Comparison of ENCODE assay signal across 1 cellular context in the genomic region with DNA sequence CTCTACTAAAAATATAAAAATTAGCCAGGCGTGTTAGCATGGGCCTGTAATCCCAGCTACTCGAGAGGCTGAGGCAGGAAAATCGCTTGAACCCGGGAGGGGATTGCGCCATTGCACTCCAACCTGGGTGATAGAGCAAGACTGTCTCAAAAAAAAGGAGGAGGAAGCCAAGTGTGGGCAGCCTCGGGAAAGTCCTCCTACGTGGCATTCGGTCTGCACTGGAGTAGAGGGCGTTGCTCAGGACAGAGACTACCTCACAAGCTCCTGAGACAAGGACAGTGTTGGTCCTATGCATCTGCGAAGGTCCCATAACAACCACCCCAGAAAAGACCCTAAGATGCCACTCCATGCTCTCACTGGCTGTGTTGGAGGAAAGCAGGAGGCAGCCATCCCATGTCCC.
TF ChIP-seq lines count a peak whose summit lies in the region.

No MANE protein-coding gene starts in this region.

TF ChIP-seq in GM23338, 12 proteins besides CTCF, POLR2A, EP300 and RAD21:
- TF ChIP-seq EZH2phosphoT487 (IDR thresholded peaks at IDR 0.05; ENCODE audit: unreplicated experiment) (no peak), POLR2AphosphoS5 (IDR thresholded peaks at IDR 0.05; ENCODE audit: low read depth) (no peak), CREB1 (CRISPR knock-in tag; IDR thresholded peaks at IDR 0.05; ENCODE audit: low read depth) (no peak), JUNB (IDR thresholded peaks at IDR 0.05; ENCODE audit: unreplicated experiment) (no peak), EZH2 (IDR thresholded peaks at IDR 0.05; ENCODE audit: low read depth, unreplicated experiment) (no peak), NANOG (IDR thresholded peaks at IDR 0.05; ENCODE audit: borderline replicate concordance) (no peak), ZNF331 (CRISPR knock-in tag; IDR thresholded peaks at IDR 0.05; ENCODE audit: low read depth) (no peak), STAT1 (IDR thresholded peaks at IDR 0.05; ENCODE audit: unreplicated experiment) (no peak), ZNF114 (CRISPR knock-in tag; IDR thresholded peaks at IDR 0.05) (no peak)
- TF ChIP-seq, protein P1, sequence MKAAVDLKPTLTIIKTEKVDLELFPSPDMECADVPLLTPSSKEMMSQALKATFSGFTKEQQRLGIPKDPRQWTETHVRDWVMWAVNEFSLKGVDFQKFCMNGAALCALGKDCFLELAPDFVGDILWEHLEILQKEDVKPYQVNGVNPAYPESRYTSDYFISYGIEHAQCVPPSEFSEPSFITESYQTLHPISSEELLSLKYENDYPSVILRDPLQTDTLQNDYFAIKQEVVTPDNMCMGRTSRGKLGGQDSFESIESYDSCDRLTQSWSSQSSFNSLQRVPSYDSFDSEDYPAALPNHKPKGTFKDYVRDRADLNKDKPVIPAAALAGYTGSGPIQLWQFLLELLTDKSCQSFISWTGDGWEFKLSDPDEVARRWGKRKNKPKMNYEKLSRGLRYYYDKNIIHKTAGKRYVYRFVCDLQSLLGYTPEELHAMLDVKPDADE (IDR thresholded peaks at IDR 0.05) = no peak
- TF ChIP-seq, protein P2, sequence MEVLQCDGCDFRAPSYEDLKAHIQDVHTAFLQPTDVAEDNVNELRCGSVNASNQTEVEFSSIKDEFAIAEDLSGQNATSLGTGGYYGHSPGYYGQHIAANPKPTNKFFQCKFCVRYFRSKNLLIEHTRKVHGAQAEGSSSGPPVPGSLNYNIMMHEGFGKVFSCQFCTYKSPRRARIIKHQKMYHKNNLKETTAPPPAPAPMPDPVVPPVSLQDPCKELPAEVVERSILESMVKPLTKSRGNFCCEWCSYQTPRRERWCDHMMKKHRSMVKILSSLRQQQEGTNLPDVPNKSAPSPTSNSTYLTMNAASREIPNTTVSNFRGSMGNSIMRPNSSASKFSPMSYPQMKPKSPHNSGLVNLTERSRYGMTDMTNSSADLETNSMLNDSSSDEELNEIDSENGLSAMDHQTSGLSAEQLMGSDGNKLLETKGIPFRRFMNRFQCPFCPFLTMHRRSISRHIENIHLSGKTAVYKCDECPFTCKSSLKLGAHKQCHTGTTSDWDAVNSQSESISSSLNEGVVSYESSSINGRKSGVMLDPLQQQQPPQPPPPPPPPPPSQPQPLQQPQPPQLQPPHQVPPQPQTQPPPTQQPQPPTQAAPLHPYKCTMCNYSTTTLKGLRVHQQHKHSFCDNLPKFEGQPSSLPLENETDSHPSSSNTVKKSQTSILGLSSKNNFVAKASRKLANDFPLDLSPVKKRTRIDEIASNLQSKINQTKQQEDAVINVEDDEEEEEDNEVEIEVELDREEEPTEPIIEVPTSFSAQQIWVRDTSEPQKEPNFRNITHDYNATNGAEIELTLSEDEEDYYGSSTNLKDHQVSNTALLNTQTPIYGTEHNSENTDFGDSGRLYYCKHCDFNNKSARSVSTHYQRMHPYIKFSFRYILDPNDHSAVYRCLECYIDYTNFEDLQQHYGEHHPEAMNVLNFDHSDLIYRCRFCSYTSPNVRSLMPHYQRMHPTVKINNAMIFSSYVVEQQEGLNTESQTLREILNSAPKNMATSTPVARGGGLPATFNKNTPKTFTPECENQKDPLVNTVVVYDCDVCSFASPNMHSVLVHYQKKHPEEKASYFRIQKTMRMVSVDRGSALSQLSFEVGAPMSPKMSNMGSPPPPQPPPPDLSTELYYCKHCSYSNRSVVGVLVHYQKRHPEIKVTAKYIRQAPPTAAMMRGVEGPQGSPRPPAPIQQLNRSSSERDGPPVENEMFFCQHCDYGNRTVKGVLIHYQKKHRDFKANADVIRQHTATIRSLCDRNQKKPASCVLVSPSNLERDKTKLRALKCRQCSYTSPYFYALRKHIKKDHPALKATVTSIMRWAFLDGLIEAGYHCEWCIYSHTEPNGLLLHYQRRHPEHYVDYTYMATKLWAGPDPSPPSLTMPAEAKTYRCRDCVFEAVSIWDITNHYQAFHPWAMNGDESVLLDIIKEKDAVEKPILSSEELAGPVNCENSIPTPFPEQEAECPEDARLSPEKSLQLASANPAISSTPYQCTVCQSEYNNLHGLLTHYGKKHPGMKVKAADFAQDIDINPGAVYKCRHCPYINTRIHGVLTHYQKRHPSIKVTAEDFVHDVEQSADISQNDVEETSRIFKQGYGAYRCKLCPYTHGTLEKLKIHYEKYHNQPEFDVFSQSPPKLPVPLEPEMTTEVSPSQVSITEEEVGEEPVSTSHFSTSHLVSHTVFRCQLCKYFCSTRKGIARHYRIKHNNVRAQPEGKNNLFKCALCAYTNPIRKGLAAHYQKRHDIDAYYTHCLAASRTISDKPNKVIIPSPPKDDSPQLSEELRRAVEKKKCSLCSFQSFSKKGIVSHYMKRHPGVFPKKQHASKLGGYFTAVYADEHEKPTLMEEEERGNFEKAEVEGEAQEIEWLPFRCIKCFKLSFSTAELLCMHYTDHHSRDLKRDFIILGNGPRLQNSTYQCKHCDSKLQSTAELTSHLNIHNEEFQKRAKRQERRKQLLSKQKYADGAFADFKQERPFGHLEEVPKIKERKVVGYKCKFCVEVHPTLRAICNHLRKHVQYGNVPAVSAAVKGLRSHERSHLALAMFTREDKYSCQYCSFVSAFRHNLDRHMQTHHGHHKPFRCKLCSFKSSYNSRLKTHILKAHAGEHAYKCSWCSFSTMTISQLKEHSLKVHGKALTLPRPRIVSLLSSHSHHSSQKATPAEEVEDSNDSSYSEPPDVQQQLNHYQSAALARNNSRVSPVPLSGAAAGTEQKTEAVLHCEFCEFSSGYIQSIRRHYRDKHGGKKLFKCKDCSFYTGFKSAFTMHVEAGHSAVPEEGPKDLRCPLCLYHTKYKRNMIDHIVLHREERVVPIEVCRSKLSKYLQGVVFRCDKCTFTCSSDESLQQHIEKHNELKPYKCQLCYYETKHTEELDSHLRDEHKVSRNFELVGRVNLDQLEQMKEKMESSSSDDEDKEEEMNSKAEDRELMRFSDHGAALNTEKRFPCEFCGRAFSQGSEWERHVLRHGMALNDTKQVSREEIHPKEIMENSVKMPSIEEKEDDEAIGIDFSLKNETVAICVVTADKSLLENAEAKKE (CRISPR knock-in tag; IDR thresholded peaks at IDR 0.05) = no peak
- TF ChIP-seq, protein P3, sequence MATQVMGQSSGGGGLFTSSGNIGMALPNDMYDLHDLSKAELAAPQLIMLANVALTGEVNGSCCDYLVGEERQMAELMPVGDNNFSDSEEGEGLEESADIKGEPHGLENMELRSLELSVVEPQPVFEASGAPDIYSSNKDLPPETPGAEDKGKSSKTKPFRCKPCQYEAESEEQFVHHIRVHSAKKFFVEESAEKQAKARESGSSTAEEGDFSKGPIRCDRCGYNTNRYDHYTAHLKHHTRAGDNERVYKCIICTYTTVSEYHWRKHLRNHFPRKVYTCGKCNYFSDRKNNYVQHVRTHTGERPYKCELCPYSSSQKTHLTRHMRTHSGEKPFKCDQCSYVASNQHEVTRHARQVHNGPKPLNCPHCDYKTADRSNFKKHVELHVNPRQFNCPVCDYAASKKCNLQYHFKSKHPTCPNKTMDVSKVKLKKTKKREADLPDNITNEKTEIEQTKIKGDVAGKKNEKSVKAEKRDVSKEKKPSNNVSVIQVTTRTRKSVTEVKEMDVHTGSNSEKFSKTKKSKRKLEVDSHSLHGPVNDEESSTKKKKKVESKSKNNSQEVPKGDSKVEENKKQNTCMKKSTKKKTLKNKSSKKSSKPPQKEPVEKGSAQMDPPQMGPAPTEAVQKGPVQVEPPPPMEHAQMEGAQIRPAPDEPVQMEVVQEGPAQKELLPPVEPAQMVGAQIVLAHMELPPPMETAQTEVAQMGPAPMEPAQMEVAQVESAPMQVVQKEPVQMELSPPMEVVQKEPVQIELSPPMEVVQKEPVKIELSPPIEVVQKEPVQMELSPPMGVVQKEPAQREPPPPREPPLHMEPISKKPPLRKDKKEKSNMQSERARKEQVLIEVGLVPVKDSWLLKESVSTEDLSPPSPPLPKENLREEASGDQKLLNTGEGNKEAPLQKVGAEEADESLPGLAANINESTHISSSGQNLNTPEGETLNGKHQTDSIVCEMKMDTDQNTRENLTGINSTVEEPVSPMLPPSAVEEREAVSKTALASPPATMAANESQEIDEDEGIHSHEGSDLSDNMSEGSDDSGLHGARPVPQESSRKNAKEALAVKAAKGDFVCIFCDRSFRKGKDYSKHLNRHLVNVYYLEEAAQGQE (IDR thresholded peaks at IDR 0.05; ENCODE audit: unreplicated experiment) = no peak
TF ChIP-seq in GM23338: peak in this region for 0.
